8 cellular contexts compared by ENCODE assay signal in genomic region chr17:38703742-38704644, GRCh38. TPM values are rescaled to one million over a fixed set of nuclear protein-coding genes. Genes with fewer than 3 reads are reported as not detected.
DNase-seq lines count a peak whose midpoint lies in the region; ATAC-seq and TF ChIP-seq lines count a peak whose summit lies in the region.

No MANE protein-coding gene starts in this region.

- TF ChIP-seq POLR2A in Peyer's patch (IDR thresholded peaks at IDR 0.05) (no peak), gastroesophageal sphincter (IDR thresholded peaks at IDR 0.05) (peak; percentile 33 to 44)

- intact Hi-C loops in tibial artery (cut with DNase I; ENCODE audit: low total_unique reads), result no loop called here

- DNase-seq in EH (ENCODE audit: low read depth) (peak; percentile 25), KG1 (lab: John Stamatoyannopoulos, UW) (peak; percentile 41), Peyer's patch (peak; percentile 88 to 94 (median 90)), activated gamma-delta T cell (lab: John Stamatoyannopoulos, UW) (peak; percentile 47), omental fat pad (ENCODE audit: low spot score) (peak; percentile 61), tibial artery (peak; percentile 68 to 88)

- TF ChIP-seq CTCF in Peyer's patch (IDR thresholded peaks at IDR 0.05), result no peak
- TF ChIP-seq CTCF in gastroesophageal sphincter (IDR thresholded peaks at IDR 0.05), result peak in 2 of 4 experiments; percentile 3 to 11
- no peak for TF ChIP-seq CTCF in omental fat pad (IDR thresholded peaks at IDR 0.05)
- no peak for TF ChIP-seq CTCF in tibial artery (IDR thresholded peaks at IDR 0.05)

- H3K4me3 ChIP-seq in Peyer's patch (peak overlapping the region; percentile 87 to 97 (median 94)), gastroesophageal sphincter (peak overlapping the region; percentile 75 to 78), tibial artery (peak overlapping the region; percentile 96 to 97)

- ATAC-seq in gastroesophageal sphincter, result peak; percentile 28
- peak; percentile 36 for ATAC-seq in omental fat pad (ENCODE audit: low FRiP score)
- no peak for ATAC-seq in GM19397 (IDR thresholded peaks at IDR 0.05; ENCODE audit: unreplicated experiment)

- H3K36me3 ChIP-seq in Peyer's patch (peaks cover 0 to 17% (median 0%) of the 10 kb centered on the region in 3 donors), gastroesophageal sphincter (peaks cover 0 to 18% of the 10 kb centered on the region in 2 donors), tibial artery (peaks cover 0 to 18% (median 9%) of the 10 kb centered on the region in 3 donors)

- no peaks in the 10 kb centered on the region for H3K9me3 ChIP-seq in Peyer's patch
- no peaks in the 10 kb centered on the region for H3K9me3 ChIP-seq in gastroesophageal sphincter
- no peaks in the 10 kb centered on the region for H3K9me3 ChIP-seq in tibial artery

- peak overlapping the region; percentile 89 to 99 (median 97) for H3K27ac ChIP-seq in Peyer's patch
- peak overlapping the region; percentile 85 to 97 (median 96) for H3K27ac ChIP-seq in gastroesophageal sphincter
- peak overlapping the region; percentile 94 to 96 for H3K27ac ChIP-seq in tibial artery

- peaks cover 0 to 30% (median 4%) of the 10 kb centered on the region in 4 donors for H3K4me1 ChIP-seq in Peyer's patch
- H3K4me1 ChIP-seq in gastroesophageal sphincter, result peaks cover 0 to 62% (median 14%) of the 10 kb centered on the region in 3 donors
- peaks cover 3 to 43% (median 27%) of the 10 kb centered on the region in 4 donors for H3K4me1 ChIP-seq in tibial artery

- H3K27me3 ChIP-seq in Peyer's patch (no peaks in the 10 kb centered on the region), gastroesophageal sphincter (no peaks in the 10 kb centered on the region), tibial artery (no peaks in the 10 kb centered on the region)

- no peak for TF ChIP-seq EP300 in gastroesophageal sphincter (IDR thresholded peaks at IDR 0.05)

- WGBS in gastroesophageal sphincter (ENCODE audit: low coverage in 1 of 2), 2 donors, result 2 to 3% methylated on average over 10 to 13 of the region's 52 CpGs

RNA-seq across cellular contexts. Expression of gene MLLT6, which starts 1.1 kb away (rescaled TPM):
- total RNA-seq in Peyer's patch (100 to 1,000 TPM in 3 of 4 donors, 10 to 100 TPM in 1; 69.2 to 297 (median 190) TPM), gastroesophageal sphincter (100 to 1,000 TPM in 1 of 4 donors, 10 to 100 TPM in 3; 55.6 to 101 (median 77.9) TPM), omental fat pad (100 to 1,000 TPM in 1 of 4 donors, 10 to 100 TPM in 3; 38.7 to 108 (median 54.8) TPM)

RNA-seq across cellular contexts. Expression of gene CISD3, which starts 26.1 kb away (rescaled TPM):
- total RNA-seq in Peyer's patch (10 to 100 TPM; 10.7 to 55.0 (median 43.2) TPM), gastroesophageal sphincter (10 to 100 TPM in 2 of 4 donors, 1 to 10 TPM in 2; 8.5 to 14.9 (median 11.1) TPM), omental fat pad (10 to 100 TPM in 3 of 4 donors, 1 to 10 TPM in 1; 7.6 to 25.5 (median 15.7) TPM)

RNA-seq across cellular contexts. Expression of gene EPOP, which starts 29.2 kb away (rescaled TPM):
- total RNA-seq in Peyer's patch (1 to 10 TPM in 1 of 4 donors, under 1 TPM in 1, not detected in 2; 0.54 to 3.3 TPM), gastroesophageal sphincter (1 to 10 TPM in 3 of 4 donors, under 1 TPM in 1; 0.31 to 3.5 (median 1.5) TPM), omental fat pad (1 to 10 TPM in 2 of 4 donors, under 1 TPM in 2; 0.38 to 5.2 (median 1.5) TPM)

RNA-seq across cellular contexts. Expression of gene PCGF2, which starts 44.1 kb away (rescaled TPM):
- total RNA-seq in Peyer's patch, result 10 to 100 TPM in 2 of 4 donors, 1 to 10 TPM in 2; 8.3 to 41.9 (median 14.5) TPM
- total RNA-seq in gastroesophageal sphincter, result 10 to 100 TPM in 1 of 4 donors, 1 to 10 TPM in 3; 6.4 to 13.0 (median 9.7) TPM
- 10 to 100 TPM in 1 of 4 donors, 1 to 10 TPM in 3; 3.2 to 17.0 (median 6.1) TPM for total RNA-seq in omental fat pad

RNA-seq across cellular contexts. Expression of gene PSMB3, which starts 48.5 kb away (rescaled TPM):
- 100 to 1,000 TPM; 106 to 165 (median 109) TPM for total RNA-seq in Peyer's patch
- total RNA-seq in gastroesophageal sphincter, result 100 to 1,000 TPM; 107 to 123 (median 117) TPM
- total RNA-seq in omental fat pad, result 100 to 1,000 TPM; 140 to 169 (median 155) TPM

Comparison
In these comparisons a context has a peak if more than half of its experiments do, and no peak if none do; other contexts are left out.
1. DNase-seq: peak in every context shown above with its lines; median percentile 90 in Peyer's patch; 78 in tibial artery; 61 in omental fat pad; 47 in activated gamma-delta T cell; 41 in KG1; 25 in EH.
2. POLR2A ChIP-seq: peak in gastroesophageal sphincter (2 of 2); none in Peyer's patch (0 of 2).
3. Peak in every context shown above with its lines, with median percentiles within 50 percentile points of each other: H3K27ac ChIP-seq and H3K4me3 ChIP-seq.